In genomic region chr4:21366312-21366711, GRCh38 we compare ENCODE assay signal across 13 cellular contexts.
"Had no signal": no experiment of that assay in that cellular context is flagged by ENCODE, and none has a peak within 500 bp of the region (broad histone marks: within the 10 kb centered on the region; RNA-seq: fewer than 3 reads in every experiment).

No MANE protein-coding gene starts in this region.

- H3K9me3 ChIP-seq: adrenal gland, colonic mucosa, ovary, thyroid gland had no signal

- H3K4me1 Mint-ChIP-seq: activated naive CD4-positive, alpha-beta T cell treated with anti-CD3 and anti-CD28 coated beads, Interleukin-2, amount 50 U/mL, for 24 hours; immature natural killer cell; naive B cell; stimulated activated memory B cell treated with anti-CD40 and anti-IgM and Interleukin-4, amounts not matched to agents 10 μg/mL and 1 μg/mL and 100 μg/mL, for 72 hours had no signal

- H3K27me3 Mint-ChIP-seq: activated naive CD4-positive, alpha-beta T cell treated with anti-CD3 and anti-CD28 coated beads, Interleukin-2, amount 50 U/mL, for 24 hours; activated T-cell treated with anti-CD3 and anti-CD28 coated beads, Interleukin-2, amount 50 U/mL, for 24 hours; naive B cell; stimulated activated memory B cell treated with anti-CD40 and anti-IgM and Interleukin-4, amounts not matched to agents 10 μg/mL and 1 μg/mL and 100 μg/mL, for 72 hours had no signal

- H3K27ac ChIP-seq: adrenal gland, colonic mucosa, ovary, thyroid gland had no signal

- H3K36me3 Mint-ChIP-seq: activated naive CD4-positive, alpha-beta T cell treated with anti-CD3 and anti-CD28 coated beads, Interleukin-2, amount 50 U/mL, for 24 hours; immature natural killer cell; naive B cell; stimulated activated memory B cell treated with anti-CD40 and anti-IgM and Interleukin-4, amounts not matched to agents 10 μg/mL and 1 μg/mL and 100 μg/mL, for 72 hours had no signal

- DNase-seq: activated CD4-positive, alpha-beta T cell treated with anti-CD3 and anti-CD28 coated beads, Interleukin-2, amount 50 U/mL, for 48 hours; activated T-cell treated with anti-CD3 and anti-CD28 coated beads, Interleukin-2, amount 50 U/mL, for 24 hours; adrenal gland; caudate nucleus; colonic mucosa; immature natural killer cell; naive B cell; ovary; thyroid gland had no signal

- H3K36me3 ChIP-seq: adrenal gland, colonic mucosa, ovary, thyroid gland had no signal

- H3K4me3 Mint-ChIP-seq: activated naive CD4-positive, alpha-beta T cell treated with anti-CD3 and anti-CD28 coated beads, Interleukin-2, amount 50 U/mL, for 24 hours; activated T-cell treated with anti-CD3 and anti-CD28 coated beads, Interleukin-2, amount 50 U/mL, for 24 hours; immature natural killer cell; naive B cell; stimulated activated memory B cell treated with anti-CD40 and anti-IgM and Interleukin-4, amounts not matched to agents 10 μg/mL and 1 μg/mL and 100 μg/mL, for 72 hours had no signal

- H3K27ac Mint-ChIP-seq: activated naive CD4-positive, alpha-beta T cell treated with anti-CD3 and anti-CD28 coated beads, Interleukin-2, amount 50 U/mL, for 24 hours; activated T-cell treated with anti-CD3 and anti-CD28 coated beads, Interleukin-2, amount 50 U/mL, for 24 hours; immature natural killer cell; naive B cell; stimulated activated memory B cell treated with anti-CD40 and anti-IgM and Interleukin-4, amounts not matched to agents 10 μg/mL and 1 μg/mL and 100 μg/mL, for 72 hours had no signal

- FAIRE-seq: endometrium had no signal

- H3K4me1 ChIP-seq: adrenal gland, colonic mucosa had no signal

- H3K27me3 ChIP-seq: adrenal gland, colonic mucosa, ovary, thyroid gland had no signal

- ATAC-seq: esophagus mucosa; stimulated activated memory B cell treated with anti-CD40 and anti-IgM and Interleukin-4, amounts not matched to agents 10 μg/mL and 1 μg/mL and 100 μg/mL, for 72 hours had no signal

- H3K4me3 ChIP-seq: adrenal gland, colonic mucosa, ovary, thyroid gland had no signal
